1 cellular context compared by ENCODE assay signal in the genomic region with DNA sequence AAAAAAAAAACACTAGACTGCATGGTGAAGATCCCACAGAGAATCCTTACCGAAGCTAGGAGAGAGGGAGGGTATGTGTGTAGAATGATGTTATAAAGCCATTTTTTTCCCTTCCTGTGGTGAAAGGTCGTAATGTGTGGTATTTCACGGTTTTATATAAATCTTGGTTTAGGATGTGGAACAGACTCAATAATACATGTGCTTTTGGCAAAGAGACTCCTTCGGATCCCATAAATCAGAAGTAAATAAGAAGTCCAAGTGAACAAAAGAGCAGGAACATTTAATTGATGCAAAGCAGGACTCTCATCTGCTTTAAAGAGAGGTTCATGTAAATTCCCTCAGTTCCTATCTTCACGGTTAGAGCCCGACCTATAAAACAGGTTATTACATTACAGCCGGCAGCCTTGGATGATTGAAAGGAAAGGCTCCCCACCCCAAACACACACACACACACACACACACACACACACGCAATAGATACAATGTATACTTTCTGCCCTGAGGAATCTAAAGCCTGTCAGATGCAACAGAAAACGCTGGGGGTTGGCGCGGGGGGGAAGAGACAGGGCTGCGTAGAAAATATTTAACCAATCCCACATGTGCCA.
TF ChIP-seq lines count a peak whose summit lies in the region.

No MANE protein-coding gene starts in this region.

TF ChIP-seq in HEK293, 187 proteins besides CTCF, POLR2A, EP300 and RAD21 (continued from another document):
- TF ChIP-seq ZNF114 (tag by site-specific recombination; IDR thresholded peaks at IDR 0.05) (no peak), SCRT1 (tag by site-specific recombination; IDR thresholded peaks at IDR 0.05; ENCODE audit: borderline replicate concordance) (0 out of 2 replicates have a peak, but pooled peaks have one; percentile 23), ZNF600 (tag by site-specific recombination; IDR thresholded peaks at IDR 0.05) (no peak), KLF9 (tag by site-specific recombination; IDR thresholded peaks at IDR 0.05; ENCODE audit: low read depth) (no peak), ZNF48 (tag by site-specific recombination; IDR thresholded peaks at IDR 0.05) (no peak), ZNF677 (tag by site-specific recombination; IDR thresholded peaks at IDR 0.05) (no peak), ZNF146 (tag by site-specific recombination; IDR thresholded peaks at IDR 0.05) (no peak), ZNF391 (tag by site-specific recombination; IDR thresholded peaks at IDR 0.05; ENCODE audit: borderline replicate concordance, low read depth) (no peak), SETDB1 (IDR thresholded peaks at IDR 0.05; ENCODE audit: insufficient read length, low read length) (no peak), ZNF426 (tag by site-specific recombination; IDR thresholded peaks at IDR 0.05) (no peak), ZNF112 (tag by site-specific recombination; IDR thresholded peaks at IDR 0.05) (no peak), ZNF211 (tag by site-specific recombination; IDR thresholded peaks at IDR 0.05; ENCODE audit: low read depth) (no peak), SP3 (tag by site-specific recombination; IDR thresholded peaks at IDR 0.05) (no peak), ZNF555 (tag by site-specific recombination; conservative IDR thresholded peaks at IDR 0.05) (no peak), GLIS1 (tag by site-specific recombination; IDR thresholded peaks at IDR 0.05) (no peak), ZNF366 (tag by site-specific recombination; conservative IDR thresholded peaks at IDR 0.05) (no peak), KLF10 (tag by site-specific recombination; IDR thresholded peaks at IDR 0.05) (no peak), ZFP3 (tag by site-specific recombination; IDR thresholded peaks at IDR 0.05; ENCODE audit: low read depth) (0 out of 2 replicates have a peak, but pooled peaks have one; percentile 7), ZNF239 (tag by site-specific recombination; IDR thresholded peaks at IDR 0.05) (no peak), ZNF404 (tag by site-specific recombination; IDR thresholded peaks at IDR 0.05) (no peak), OSR2 (tag by site-specific recombination; IDR thresholded peaks at IDR 0.05) (no peak), ZNF510 (tag by site-specific recombination; IDR thresholded peaks at IDR 0.05; ENCODE audit: insufficient replicate concordance) (no peak), ZNF16 (tag by site-specific recombination; IDR thresholded peaks at IDR 0.05; ENCODE audit: low read depth) (no peak), ZNF335 (tag by site-specific recombination; conservative IDR thresholded peaks at IDR 0.05) (0 out of 2 replicates have a peak, but pooled peaks have one; percentile 47), ZEB2 (tag by site-specific recombination; IDR thresholded peaks at IDR 0.05) (no peak), ZNF221 (tag by site-specific recombination; IDR thresholded peaks at IDR 0.05; ENCODE audit: borderline replicate concordance) (no peak), ZNF585B (tag by site-specific recombination; IDR thresholded peaks at IDR 0.05) (no peak), HOXC10 (CRISPR knock-in tag; IDR thresholded peaks at IDR 0.05) (no peak), ZNF24 (tag by site-specific recombination; IDR thresholded peaks at IDR 0.05) (no peak), PRDM1 (tag by site-specific recombination; IDR thresholded peaks at IDR 0.05) (0 out of 2 replicates have a peak, but pooled peaks have one; percentile 10)
- TF ChIP-seq, protein P1, sequence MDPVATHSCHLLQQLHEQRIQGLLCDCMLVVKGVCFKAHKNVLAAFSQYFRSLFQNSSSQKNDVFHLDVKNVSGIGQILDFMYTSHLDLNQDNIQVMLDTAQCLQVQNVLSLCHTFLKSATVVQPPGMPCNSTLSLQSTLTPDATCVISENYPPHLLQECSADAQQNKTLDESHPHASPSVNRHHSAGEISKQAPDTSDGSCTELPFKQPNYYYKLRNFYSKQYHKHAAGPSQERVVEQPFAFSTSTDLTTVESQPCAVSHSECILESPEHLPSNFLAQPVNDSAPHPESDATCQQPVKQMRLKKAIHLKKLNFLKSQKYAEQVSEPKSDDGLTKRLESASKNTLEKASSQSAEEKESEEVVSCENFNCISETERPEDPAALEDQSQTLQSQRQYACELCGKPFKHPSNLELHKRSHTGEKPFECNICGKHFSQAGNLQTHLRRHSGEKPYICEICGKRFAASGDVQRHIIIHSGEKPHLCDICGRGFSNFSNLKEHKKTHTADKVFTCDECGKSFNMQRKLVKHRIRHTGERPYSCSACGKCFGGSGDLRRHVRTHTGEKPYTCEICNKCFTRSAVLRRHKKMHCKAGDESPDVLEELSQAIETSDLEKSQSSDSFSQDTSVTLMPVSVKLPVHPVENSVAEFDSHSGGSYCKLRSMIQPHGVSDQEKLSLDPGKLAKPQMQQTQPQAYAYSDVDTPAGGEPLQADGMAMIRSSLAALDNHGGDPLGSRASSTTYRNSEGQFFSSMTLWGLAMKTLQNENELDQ (tag by site-specific recombination; IDR thresholded peaks at IDR 0.05; ENCODE audit: low read depth) = no peak
- TF ChIP-seq, protein P2, sequence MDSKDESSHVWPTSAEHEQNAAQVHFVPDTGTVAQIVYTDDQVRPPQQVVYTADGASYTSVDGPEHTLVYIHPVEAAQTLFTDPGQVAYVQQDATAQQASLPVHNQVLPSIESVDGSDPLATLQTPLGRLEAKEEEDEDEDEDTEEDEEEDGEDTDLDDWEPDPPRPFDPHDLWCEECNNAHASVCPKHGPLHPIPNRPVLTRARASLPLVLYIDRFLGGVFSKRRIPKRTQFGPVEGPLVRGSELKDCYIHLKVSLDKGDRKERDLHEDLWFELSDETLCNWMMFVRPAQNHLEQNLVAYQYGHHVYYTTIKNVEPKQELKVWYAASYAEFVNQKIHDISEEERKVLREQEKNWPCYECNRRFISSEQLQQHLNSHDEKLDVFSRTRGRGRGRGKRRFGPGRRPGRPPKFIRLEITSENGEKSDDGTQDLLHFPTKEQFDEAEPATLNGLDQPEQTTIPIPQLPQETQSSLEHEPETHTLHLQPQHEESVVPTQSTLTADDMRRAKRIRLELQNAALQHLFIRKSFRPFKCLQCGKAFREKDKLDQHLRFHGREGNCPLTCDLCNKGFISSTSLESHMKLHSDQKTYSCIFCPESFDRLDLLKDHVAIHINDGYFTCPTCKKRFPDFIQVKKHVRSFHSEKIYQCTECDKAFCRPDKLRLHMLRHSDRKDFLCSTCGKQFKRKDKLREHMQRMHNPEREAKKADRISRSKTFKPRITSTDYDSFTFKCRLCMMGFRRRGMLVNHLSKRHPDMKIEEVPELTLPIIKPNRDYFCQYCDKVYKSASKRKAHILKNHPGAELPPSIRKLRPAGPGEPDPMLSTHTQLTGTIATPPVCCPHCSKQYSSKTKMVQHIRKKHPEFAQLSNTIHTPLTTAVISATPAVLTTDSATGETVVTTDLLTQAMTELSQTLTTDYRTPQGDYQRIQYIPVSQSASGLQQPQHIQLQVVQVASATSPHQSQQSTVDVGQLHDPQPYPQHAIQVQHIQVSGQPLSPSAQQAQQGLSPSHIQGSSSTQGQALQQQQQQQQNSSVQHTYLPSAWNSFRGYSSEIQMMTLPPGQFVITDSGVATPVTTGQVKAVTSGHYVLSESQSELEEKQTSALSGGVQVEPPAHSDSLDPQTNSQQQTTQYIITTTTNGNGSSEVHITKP (tag by site-specific recombination; IDR thresholded peaks at IDR 0.05) = no peak
- TF ChIP-seq, protein P3, sequence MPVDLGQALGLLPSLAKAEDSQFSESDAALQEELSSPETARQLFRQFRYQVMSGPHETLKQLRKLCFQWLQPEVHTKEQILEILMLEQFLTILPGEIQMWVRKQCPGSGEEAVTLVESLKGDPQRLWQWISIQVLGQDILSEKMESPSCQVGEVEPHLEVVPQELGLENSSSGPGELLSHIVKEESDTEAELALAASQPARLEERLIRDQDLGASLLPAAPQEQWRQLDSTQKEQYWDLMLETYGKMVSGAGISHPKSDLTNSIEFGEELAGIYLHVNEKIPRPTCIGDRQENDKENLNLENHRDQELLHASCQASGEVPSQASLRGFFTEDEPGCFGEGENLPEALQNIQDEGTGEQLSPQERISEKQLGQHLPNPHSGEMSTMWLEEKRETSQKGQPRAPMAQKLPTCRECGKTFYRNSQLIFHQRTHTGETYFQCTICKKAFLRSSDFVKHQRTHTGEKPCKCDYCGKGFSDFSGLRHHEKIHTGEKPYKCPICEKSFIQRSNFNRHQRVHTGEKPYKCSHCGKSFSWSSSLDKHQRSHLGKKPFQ (tag by site-specific recombination; IDR thresholded peaks at IDR 0.05) = no peak; the same call in 1 of the 2 replicates
- TF ChIP-seq, protein P4, sequence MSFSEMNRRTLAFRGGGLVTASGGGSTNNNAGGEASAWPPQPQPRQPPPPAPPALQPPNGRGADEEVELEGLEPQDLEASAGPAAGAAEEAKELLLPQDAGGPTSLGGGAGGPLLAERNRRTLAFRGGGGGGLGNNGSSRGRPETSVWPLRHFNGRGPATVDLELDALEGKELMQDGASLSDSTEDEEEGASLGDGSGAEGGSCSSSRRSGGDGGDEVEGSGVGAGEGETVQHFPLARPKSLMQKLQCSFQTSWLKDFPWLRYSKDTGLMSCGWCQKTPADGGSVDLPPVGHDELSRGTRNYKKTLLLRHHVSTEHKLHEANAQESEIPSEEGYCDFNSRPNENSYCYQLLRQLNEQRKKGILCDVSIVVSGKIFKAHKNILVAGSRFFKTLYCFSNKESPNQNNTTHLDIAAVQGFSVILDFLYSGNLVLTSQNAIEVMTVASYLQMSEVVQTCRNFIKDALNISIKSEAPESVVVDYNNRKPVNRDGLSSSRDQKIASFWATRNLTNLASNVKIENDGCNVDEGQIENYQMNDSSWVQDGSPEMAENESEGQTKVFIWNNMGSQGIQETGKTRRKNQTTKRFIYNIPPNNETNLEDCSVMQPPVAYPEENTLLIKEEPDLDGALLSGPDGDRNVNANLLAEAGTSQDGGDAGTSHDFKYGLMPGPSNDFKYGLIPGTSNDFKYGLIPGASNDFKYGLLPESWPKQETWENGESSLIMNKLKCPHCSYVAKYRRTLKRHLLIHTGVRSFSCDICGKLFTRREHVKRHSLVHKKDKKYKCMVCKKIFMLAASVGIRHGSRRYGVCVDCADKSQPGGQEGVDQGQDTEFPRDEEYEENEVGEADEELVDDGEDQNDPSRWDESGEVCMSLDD (tag by site-specific recombination; IDR thresholded peaks at IDR 0.05) = 0 out of 2 replicates have a peak, but pooled peaks have one; percentile 10
- TF ChIP-seq, protein P5, sequence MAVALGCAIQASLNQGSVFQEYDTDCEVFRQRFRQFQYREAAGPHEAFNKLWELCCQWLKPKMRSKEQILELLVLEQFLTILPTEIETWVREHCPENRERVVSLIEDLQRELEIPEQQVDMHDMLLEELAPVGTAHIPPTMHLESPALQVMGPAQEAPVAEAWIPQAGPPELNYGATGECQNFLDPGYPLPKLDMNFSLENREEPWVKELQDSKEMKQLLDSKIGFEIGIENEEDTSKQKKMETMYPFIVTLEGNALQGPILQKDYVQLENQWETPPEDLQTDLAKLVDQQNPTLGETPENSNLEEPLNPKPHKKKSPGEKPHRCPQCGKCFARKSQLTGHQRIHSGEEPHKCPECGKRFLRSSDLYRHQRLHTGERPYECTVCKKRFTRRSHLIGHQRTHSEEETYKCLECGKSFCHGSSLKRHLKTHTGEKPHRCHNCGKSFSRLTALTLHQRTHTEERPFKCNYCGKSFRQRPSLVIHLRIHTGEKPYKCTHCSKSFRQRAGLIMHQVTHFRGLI (tag by site-specific recombination; IDR thresholded peaks at IDR 0.05) = no peak
- TF ChIP-seq, protein P6, sequence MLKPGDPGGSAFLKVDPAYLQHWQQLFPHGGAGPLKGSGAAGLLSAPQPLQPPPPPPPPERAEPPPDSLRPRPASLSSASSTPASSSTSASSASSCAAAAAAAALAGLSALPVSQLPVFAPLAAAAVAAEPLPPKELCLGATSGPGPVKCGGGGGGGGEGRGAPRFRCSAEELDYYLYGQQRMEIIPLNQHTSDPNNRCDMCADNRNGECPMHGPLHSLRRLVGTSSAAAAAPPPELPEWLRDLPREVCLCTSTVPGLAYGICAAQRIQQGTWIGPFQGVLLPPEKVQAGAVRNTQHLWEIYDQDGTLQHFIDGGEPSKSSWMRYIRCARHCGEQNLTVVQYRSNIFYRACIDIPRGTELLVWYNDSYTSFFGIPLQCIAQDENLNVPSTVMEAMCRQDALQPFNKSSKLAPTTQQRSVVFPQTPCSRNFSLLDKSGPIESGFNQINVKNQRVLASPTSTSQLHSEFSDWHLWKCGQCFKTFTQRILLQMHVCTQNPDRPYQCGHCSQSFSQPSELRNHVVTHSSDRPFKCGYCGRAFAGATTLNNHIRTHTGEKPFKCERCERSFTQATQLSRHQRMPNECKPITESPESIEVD (tag by site-specific recombination; IDR thresholded peaks at IDR 0.05) = peak; percentile 80
- TF ChIP-seq, protein P7, sequence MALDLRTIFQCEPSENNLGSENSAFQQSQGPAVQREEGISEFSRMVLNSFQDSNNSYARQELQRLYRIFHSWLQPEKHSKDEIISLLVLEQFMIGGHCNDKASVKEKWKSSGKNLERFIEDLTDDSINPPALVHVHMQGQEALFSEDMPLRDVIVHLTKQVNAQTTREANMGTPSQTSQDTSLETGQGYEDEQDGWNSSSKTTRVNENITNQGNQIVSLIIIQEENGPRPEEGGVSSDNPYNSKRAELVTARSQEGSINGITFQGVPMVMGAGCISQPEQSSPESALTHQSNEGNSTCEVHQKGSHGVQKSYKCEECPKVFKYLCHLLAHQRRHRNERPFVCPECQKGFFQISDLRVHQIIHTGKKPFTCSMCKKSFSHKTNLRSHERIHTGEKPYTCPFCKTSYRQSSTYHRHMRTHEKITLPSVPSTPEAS (tag by site-specific recombination; IDR thresholded peaks at IDR 0.05) = peak; percentile 91
- TF ChIP-seq, protein P8, sequence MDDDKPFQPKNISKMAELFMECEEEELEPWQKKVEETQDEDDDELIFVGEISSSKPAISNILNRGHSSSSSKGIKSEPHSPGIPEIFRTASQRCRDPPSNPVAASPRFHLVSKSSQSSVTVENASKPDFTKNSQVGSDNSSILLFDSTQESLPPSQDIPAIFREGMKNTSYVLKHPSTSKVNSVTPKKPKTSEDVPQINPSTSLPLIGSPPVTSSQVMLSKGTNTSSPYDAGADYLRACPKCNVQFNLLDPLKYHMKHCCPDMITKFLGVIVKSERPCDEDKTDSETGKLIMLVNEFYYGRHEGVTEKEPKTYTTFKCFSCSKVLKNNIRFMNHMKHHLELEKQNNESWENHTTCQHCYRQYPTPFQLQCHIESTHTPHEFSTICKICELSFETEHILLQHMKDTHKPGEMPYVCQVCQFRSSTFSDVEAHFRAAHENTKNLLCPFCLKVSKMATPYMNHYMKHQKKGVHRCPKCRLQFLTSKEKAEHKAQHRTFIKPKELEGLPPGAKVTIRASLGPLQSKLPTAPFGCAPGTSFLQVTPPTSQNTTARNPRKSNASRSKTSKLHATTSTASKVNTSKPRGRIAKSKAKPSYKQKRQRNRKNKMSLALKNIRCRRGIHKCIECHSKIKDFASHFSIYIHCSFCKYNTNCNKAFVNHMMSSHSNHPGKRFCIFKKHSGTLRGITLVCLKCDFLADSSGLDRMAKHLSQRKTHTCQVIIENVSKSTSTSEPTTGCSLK (tag by site-specific recombination; IDR thresholded peaks at IDR 0.05) = no peak
